In the genomic region with DNA sequence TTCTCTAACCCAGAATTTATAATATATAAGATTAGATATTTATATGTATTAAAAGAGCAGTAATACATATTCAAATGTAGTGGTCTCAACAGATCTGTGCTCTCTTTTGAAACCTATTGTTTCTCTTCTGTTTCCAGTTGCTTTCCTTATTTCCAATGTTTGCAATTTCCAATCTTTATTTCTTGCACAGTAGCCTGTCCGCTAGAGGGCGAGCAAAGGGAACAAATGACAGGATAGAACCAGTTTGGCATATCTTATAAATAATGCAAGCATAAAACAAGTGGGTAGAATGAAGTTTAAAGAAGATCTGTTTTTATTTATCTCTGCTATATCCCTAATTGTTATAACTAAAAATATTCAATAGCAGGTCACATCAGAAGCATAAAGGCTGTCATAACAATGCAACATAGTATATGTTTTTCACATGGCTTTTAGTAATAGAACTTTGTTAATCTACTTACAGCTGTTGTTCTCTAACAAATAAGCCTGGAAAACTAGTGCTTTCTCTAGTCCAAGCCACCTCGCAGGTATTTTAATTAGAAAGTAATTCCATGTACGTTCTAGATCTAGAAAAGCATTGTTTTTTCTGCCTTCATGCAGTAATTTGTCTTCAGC, we compare ENCODE assay signal across 8 cellular contexts. TPM values are rescaled to one million over a fixed set of nuclear protein-coding genes. Genes with fewer than 3 reads are reported as not detected.
DNase-seq lines count a peak whose midpoint lies in the region; ATAC-seq and TF ChIP-seq lines count a peak whose summit lies in the region.

No MANE protein-coding gene starts in this region.

- no peaks in the 10 kb centered on the region for H3K36me3 ChIP-seq in body of pancreas (replicated peaks in 1 of 2; ENCODE audit: insufficient read depth in 1 of 2, low read depth in 2 of 2)

- no peak for TF ChIP-seq POLR2A in body of pancreas (IDR thresholded peaks at IDR 0.05)

- DNase-seq in GM03348 (ENCODE audit: low spot score) (peak; percentile 56), NCI-H1092 (lab: John Stamatoyannopoulos, UW) (peak; percentile 38), SW480 (ENCODE audit: low spot score) (peak; percentile 58), body of pancreas (peak; percentile 78 to 88 (median 81)), inferior parietal cortex (ENCODE audit: extremely low spot score) (peak; percentile 89)
- peak; percentile 21 to 43 (median 26) for DNase-seq in stimulated activated CD4-positive, alpha-beta T cell treated with anti-CD3 and anti-CD28 coated beads, Interleukin-12 subunit alpha, Interleukin-12 subunit beta, amount 100 ng/mL, for 48 hours (ENCODE audit: low read depth in 2 of 3, low spot score in 1 of 3)

- H3K4me3 ChIP-seq in body of pancreas = no peak overlapping the region

- TF ChIP-seq CTCF in body of pancreas (IDR thresholded peaks at IDR 0.05) = peak; percentile 64 to 91 (median 81)

- H3K9me3 ChIP-seq in body of pancreas = no peaks in the 10 kb centered on the region

- WGBS in body of pancreas, 2 donors = 1 to 2% methylated on average over 4 of the region's 4 CpGs

- intact Hi-C loops in body of pancreas (cut with DNase I) = no loop called here

- H3K27ac ChIP-seq in body of pancreas = no peak overlapping the region

- H3K27me3 ChIP-seq in body of pancreas = no peaks in the 10 kb centered on the region

- H3K4me1 ChIP-seq in body of pancreas = peaks cover 18% of the 10 kb centered on the region

- ATAC-seq in body of pancreas (peak; percentile 71), GM19395 (IDR thresholded peaks at IDR 0.05; ENCODE audit: unreplicated experiment) (no peak), HG03460 (IDR thresholded peaks at IDR 0.05; ENCODE audit: unreplicated experiment) (no peak)

RNA-seq across cellular contexts. Expression of a gene that starts 15.1 kb away (rescaled TPM):
- 10 to 100 TPM; 14.8 to 15.6 TPM for total RNA-seq in body of pancreas

Comparison
In these comparisons a context has a peak if more than half of its experiments do, and no peak if none do; other contexts are left out.
1. DNase-seq: peak in every context shown above with its lines; median percentile 89 in inferior parietal cortex; 81 in body of pancreas; 58 in SW480; 56 in GM03348; 38 in NCI-H1092; 26 in stimulated activated CD4-positive, alpha-beta T cell treated with anti-CD3 and anti-CD28 coated beads, Interleukin-12 subunit alpha, Interleukin-12 subunit beta, amount 100 ng/mL, for 48 hours.